26 cellular contexts compared by ENCODE assay signal in genomic region chr22:33427461-33427860, GRCh38.
"Had no signal": no experiment of that assay in that cellular context is flagged by ENCODE, and none has a peak within 500 bp of the region (broad histone marks: within the 10 kb centered on the region; RNA-seq: fewer than 3 reads in every experiment).

No MANE protein-coding gene starts in this region.

- H3K4me3 ChIP-seq: body of pancreas, cardiac muscle cell, colonic mucosa, gastroesophageal sphincter, hepatocyte, testis, transverse colon had no signal

- H3K9me3 ChIP-seq: body of pancreas, colonic mucosa, gastroesophageal sphincter, testis, transverse colon had no signal

- H3K4me1 ChIP-seq: body of pancreas, colonic mucosa, testis, transverse colon had no signal

- H3K79me2 ChIP-seq: hepatocyte had no signal

- H3K27ac ChIP-seq: body of pancreas, cardiac muscle cell, colonic mucosa, gastroesophageal sphincter, hepatocyte, testis, transverse colon had no signal

- DNase-seq: activated CD4-positive, alpha-beta memory T cell treated with anti-CD3 and anti-CD28 coated beads, Interleukin-2, amount 10 ng/mL, durations not matched to agents 7 days and 5 days; activated CD4-positive, alpha-beta T cell treated with anti-CD3 and anti-CD28 coated beads for 1 hour; activated CD4-positive, alpha-beta T cell treated with anti-CD3 and anti-CD28 coated beads, Interleukin-2, amount 10 ng/mL, durations not matched to agents 7 days and 5 days; activated CD8-positive, alpha-beta memory T cell treated with anti-CD3 and anti-CD28 coated beads, Interleukin-2, amount 50 U/mL, for 48 hours; activated gamma-delta T cell; activated naive CD4-positive, alpha-beta T cell treated with anti-CD3 and anti-CD28 coated beads, Interleukin-2, amount 10 ng/mL, durations not matched to agents 7 days and 5 days; activated naive CD8-positive, alpha-beta T cell treated with anti-CD3 and anti-CD28 coated beads, Interleukin-2, amount 10 ng/mL, durations not matched to agents 7 days and 5 days; activated T-cell treated with anti-CD3 and anti-CD28 coated beads, Interleukin-2, amount 50 U/mL, for 24 hours; amniotic stem cell; body of pancreas; cerebellar nuclear complex; colonic mucosa; effector CD8-positive, alpha-beta T cell; islet precursor cell; mammary epithelial cell; nucleus accumbens; right cardiac atrium; stimulated activated CD4-positive, alpha-beta T cell treated with anti-CD3 and anti-CD28 coated beads, Interleukin-2, amount 100 ng/mL, for 48 hours; stimulated activated naive CD4-positive, alpha-beta T cell treated with Interleukin-2 at 50 U/mL for 16 hours; T-helper 17 cell; testis; transverse colon had no signal

- H3K36me3 ChIP-seq: cardiac muscle cell, colonic mucosa, transverse colon had no signal

- ATAC-seq: body of pancreas, gastroesophageal sphincter, right cardiac atrium, T-helper 17 cell, WTC11 had no signal

- H3K27me3 ChIP-seq: body of pancreas, cardiac muscle cell, colonic mucosa, gastroesophageal sphincter, hepatocyte, testis, transverse colon had no signal

- H2AFZ ChIP-seq: hepatocyte had no signal

- H3K4me2 ChIP-seq: hepatocyte had no signal
